Comparison of ENCODE assay signal across 19 cellular contexts in the genomic region with DNA sequence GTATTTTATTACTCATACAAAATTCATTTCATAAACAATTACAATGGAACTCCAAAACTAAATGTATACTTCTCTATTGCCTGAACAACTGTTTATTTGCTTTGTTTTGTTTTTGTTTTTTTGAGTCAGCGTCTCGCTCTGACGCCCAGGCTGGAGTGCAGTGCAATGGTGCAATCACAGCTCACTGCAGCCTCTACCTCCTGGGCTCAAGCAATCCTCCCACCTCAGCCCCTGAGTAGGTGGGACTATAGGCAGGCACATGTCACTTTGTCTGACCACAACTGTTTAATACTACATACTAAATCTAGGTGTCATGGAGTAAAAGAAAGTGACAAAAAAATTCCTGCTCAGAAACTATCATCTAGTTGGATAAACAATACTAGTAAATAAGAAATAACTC. TPM values are rescaled to one million over a fixed set of nuclear protein-coding genes. Genes with fewer than 3 reads are reported as not detected.
DNase-seq lines count a peak whose midpoint lies in the region; ATAC-seq and TF ChIP-seq lines count a peak whose summit lies in the region.
"Had no signal": no experiment of that assay in that cellular context is flagged by ENCODE, and none has a peak within 500 bp of the region (broad histone marks: within the 10 kb centered on the region; RNA-seq: fewer than 3 reads in every experiment).

No MANE protein-coding gene starts in this region.

- H3K9ac ChIP-seq in Karpas-422 (ENCODE audit: low read length): no peak overlapping the region
- H3K9ac ChIP-seq: GM23248 had no signal

- H3K4me3 Mint-ChIP-seq in memory B cell: peak overlapping the region; percentile 65
- no peak overlapping the region for H3K4me3 Mint-ChIP-seq in activated T-cell treated with anti-CD3 and anti-CD28 coated beads, Interleukin-2, amount 50 U/mL, for 24 hours
- H3K4me3 Mint-ChIP-seq: nephron progenitor cell had no signal

- H3K27ac ChIP-seq in Karpas-422 (ENCODE audit: low read length) (peak overlapping the region; percentile 85), heart right ventricle (no peak overlapping the region)
- H3K27ac ChIP-seq: GM23248, hepatocyte, transverse colon had no signal

- 88 to 98% methylated on average over 3 of the region's 3 CpGs for WGBS in heart right ventricle, 2 donors

- H3K4me1 ChIP-seq in Karpas-422 (ENCODE audit: low read length) (peaks cover 86% of the 10 kb centered on the region), heart right ventricle (peaks cover 0 to 38% (median 23%) of the 10 kb centered on the region in 9 donors)

- peaks cover 100% of the 10 kb centered on the region for H3K79me2 ChIP-seq in Karpas-422 (ENCODE audit: low read length)

- H3K9me3 Mint-ChIP-seq in memory B cell: no peaks in the 10 kb centered on the region
- H3K9me3 Mint-ChIP-seq in activated T-cell treated with anti-CD3 and anti-CD28 coated beads, Interleukin-2, amount 50 U/mL, for 24 hours: no peaks in the 10 kb centered on the region
- H3K9me3 Mint-ChIP-seq: nephron progenitor cell had no signal

- no peaks in the 10 kb centered on the region for H3K27me3 ChIP-seq in Karpas-422 (ENCODE audit: low read length)
- H3K27me3 ChIP-seq in heart right ventricle: no peaks in the 10 kb centered on the region
- H3K27me3 ChIP-seq: hepatocyte, transverse colon had no signal

- H3K4me3 ChIP-seq in Karpas-422 (ENCODE audit: low read length) (no peak overlapping the region), heart right ventricle (no peak overlapping the region)
- H3K4me3 ChIP-seq: GM23248, hepatocyte, smooth muscle cell, transverse colon had no signal

- H3K36me3 Mint-ChIP-seq in memory B cell: peaks cover 8% of the 10 kb centered on the region
- H3K36me3 Mint-ChIP-seq in activated T-cell treated with anti-CD3 and anti-CD28 coated beads, Interleukin-2, amount 50 U/mL, for 24 hours (ENCODE audit: low read depth): peaks cover 56% of the 10 kb centered on the region

- no peak overlapping the region for H2AFZ ChIP-seq in Karpas-422 (ENCODE audit: low read length)
- H2AFZ ChIP-seq: GM23248, hepatocyte had no signal

- peaks cover 50% of the 10 kb centered on the region for H3K4me1 Mint-ChIP-seq in memory B cell
- H3K4me1 Mint-ChIP-seq in activated T-cell treated with anti-CD3 and anti-CD28 coated beads, Interleukin-2, amount 50 U/mL, for 24 hours (ENCODE audit: low read depth): peaks cover 74% of the 10 kb centered on the region

- H3K36me3 ChIP-seq in Karpas-422 (ENCODE audit: insufficient read depth, low read length): peaks cover 14% of the 10 kb centered on the region; the same call in 1 of the 2 replicates
- H3K36me3 ChIP-seq in heart right ventricle: peaks cover 0 to 14% (median 0%) of the 10 kb centered on the region in 9 donors
- H3K36me3 ChIP-seq: transverse colon had no signal

- H3K4me2 ChIP-seq in Karpas-422 (ENCODE audit: low read depth, low read length, poor library complexity, severe bottlenecking): peak overlapping the region; percentile 71
- H3K4me2 ChIP-seq: hepatocyte, smooth muscle cell had no signal

- no peaks in the 10 kb centered on the region for H3K9me3 ChIP-seq in Karpas-422 (ENCODE audit: low read length)
- no peaks in the 10 kb centered on the region for H3K9me3 ChIP-seq in heart right ventricle
- H3K9me3 ChIP-seq: transverse colon had no signal

- DNase-seq in Karpas-422: no peak
- no peak for DNase-seq in memory B cell (ENCODE audit: low spot score in 2 of 2)
- DNase-seq in heart right ventricle: no peak
- DNase-seq in activated gamma-delta T cell (lab: John Stamatoyannopoulos, UW): no peak
- no peak for DNase-seq in activated T-cell treated with anti-CD3 and anti-CD28 coated beads, Interleukin-2, amount 50 U/mL, for 24 hours
- DNase-seq: AML-193, aorta, GF-D8, GM23248, NCI-H1436, NCI-H345, nephron progenitor cell, SIG-M5, transverse colon had no signal

- H3K9me2 ChIP-seq in Karpas-422 (replicated peaks; ENCODE audit: insufficient read depth, low read length): no peaks in the 10 kb centered on the region

- no peaks in the 10 kb centered on the region for H3K27me3 Mint-ChIP-seq in memory B cell
- H3K27me3 Mint-ChIP-seq in activated T-cell treated with anti-CD3 and anti-CD28 coated beads, Interleukin-2, amount 50 U/mL, for 24 hours: no peaks in the 10 kb centered on the region
- H3K27me3 Mint-ChIP-seq: progenitor cell of endocrine pancreas had no signal

- peak; percentile 25 for ATAC-seq in GM18511 (IDR thresholded peaks at IDR 0.05; ENCODE audit: unreplicated experiment)
- ATAC-seq in GM21723 (IDR thresholded peaks at IDR 0.05; ENCODE audit: unreplicated experiment): peak; percentile 22
- ATAC-seq in memory B cell (ENCODE audit: low read depth): no peak
- no peak for ATAC-seq in heart right ventricle

- no peak for TF ChIP-seq CTCF in heart right ventricle (IDR thresholded peaks at IDR 0.05)

- peak overlapping the region; percentile 99 for H3K27ac Mint-ChIP-seq in memory B cell
- no peak overlapping the region for H3K27ac Mint-ChIP-seq in activated T-cell treated with anti-CD3 and anti-CD28 coated beads, Interleukin-2, amount 50 U/mL, for 24 hours
- H3K27ac Mint-ChIP-seq: nephron progenitor cell, progenitor cell of endocrine pancreas had no signal

- intact Hi-C loops in heart right ventricle (cut with DNase I): no loop called here

- no peaks in the 10 kb centered on the region for H4K20me1 ChIP-seq in Karpas-422 (ENCODE audit: insufficient read depth, low read depth, low read length)

RNA-seq across cellular contexts. Expression of a gene that starts 49.3 kb away (rescaled TPM):
- total RNA-seq in Karpas-422 (2014; rRNA removed; shearing (Covaris generic); ENCODE audit: low replicate concordance): 33.5 and 64.6 TPM in 2 replicates
- 10 to 100 TPM; 21.9 to 35.8 (median 28.5) TPM for total RNA-seq in heart right ventricle
- 10 to 100 TPM in 1 of 2 donors, 1 to 10 TPM in 1; 5.7 to 10.8 TPM for polyA plus RNA-seq in heart right ventricle

Comparison
In these comparisons a context has a peak if more than half of its experiments do, and no peak if none do; other contexts are left out.
1. ATAC-seq: peak in GM18511 (single experiment) and GM21723 (single experiment); none in memory B cell (single experiment) and heart right ventricle (0 of 8).